ENCODE assay signal across 1 cellular context in the genomic region with DNA sequence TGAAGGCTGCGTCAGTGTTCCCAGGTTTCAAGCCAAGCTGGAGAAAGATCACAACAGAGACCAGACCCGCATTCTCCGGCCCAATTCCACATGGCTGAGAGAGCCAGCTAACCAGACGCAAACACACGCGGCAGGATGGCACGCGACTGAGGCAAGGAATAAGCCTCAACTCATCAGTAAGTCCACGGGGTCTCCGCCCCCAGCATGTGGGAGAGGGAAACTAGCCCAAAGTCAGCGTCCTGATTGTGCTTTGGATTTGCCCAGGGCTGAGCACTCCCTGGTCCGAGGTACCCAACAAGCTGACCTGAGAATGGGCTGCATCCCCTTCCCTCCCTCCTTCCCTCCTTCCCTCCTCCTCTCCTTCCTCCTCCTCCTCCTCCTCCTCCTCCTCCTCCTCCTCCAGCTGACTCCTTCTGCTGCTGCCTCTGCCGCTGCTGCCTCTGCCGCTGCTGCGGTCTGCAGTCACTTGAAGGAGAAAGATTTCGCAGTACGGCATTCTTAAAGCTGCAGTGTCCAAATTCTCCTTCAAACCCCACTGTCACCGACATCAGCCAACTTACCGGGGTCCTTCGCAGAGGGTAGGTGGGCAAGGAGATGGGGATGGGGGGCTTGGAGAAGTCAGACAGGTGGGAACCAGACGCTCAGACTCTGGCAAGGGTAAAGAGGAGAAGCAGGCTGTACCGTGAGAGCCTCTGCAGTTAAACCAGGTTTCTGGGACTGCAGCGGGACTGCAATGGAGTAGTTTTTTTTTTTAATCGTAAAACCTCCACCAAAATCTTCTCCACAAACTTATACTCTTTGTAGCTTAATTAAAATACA.
TF ChIP-seq lines count a peak whose summit lies in the region.

No MANE protein-coding gene starts in this region.

TF ChIP-seq in H1, 55 proteins besides CTCF, POLR2A, EP300 and RAD21 (continued from another document):
- TF ChIP-seq, protein P1, sequence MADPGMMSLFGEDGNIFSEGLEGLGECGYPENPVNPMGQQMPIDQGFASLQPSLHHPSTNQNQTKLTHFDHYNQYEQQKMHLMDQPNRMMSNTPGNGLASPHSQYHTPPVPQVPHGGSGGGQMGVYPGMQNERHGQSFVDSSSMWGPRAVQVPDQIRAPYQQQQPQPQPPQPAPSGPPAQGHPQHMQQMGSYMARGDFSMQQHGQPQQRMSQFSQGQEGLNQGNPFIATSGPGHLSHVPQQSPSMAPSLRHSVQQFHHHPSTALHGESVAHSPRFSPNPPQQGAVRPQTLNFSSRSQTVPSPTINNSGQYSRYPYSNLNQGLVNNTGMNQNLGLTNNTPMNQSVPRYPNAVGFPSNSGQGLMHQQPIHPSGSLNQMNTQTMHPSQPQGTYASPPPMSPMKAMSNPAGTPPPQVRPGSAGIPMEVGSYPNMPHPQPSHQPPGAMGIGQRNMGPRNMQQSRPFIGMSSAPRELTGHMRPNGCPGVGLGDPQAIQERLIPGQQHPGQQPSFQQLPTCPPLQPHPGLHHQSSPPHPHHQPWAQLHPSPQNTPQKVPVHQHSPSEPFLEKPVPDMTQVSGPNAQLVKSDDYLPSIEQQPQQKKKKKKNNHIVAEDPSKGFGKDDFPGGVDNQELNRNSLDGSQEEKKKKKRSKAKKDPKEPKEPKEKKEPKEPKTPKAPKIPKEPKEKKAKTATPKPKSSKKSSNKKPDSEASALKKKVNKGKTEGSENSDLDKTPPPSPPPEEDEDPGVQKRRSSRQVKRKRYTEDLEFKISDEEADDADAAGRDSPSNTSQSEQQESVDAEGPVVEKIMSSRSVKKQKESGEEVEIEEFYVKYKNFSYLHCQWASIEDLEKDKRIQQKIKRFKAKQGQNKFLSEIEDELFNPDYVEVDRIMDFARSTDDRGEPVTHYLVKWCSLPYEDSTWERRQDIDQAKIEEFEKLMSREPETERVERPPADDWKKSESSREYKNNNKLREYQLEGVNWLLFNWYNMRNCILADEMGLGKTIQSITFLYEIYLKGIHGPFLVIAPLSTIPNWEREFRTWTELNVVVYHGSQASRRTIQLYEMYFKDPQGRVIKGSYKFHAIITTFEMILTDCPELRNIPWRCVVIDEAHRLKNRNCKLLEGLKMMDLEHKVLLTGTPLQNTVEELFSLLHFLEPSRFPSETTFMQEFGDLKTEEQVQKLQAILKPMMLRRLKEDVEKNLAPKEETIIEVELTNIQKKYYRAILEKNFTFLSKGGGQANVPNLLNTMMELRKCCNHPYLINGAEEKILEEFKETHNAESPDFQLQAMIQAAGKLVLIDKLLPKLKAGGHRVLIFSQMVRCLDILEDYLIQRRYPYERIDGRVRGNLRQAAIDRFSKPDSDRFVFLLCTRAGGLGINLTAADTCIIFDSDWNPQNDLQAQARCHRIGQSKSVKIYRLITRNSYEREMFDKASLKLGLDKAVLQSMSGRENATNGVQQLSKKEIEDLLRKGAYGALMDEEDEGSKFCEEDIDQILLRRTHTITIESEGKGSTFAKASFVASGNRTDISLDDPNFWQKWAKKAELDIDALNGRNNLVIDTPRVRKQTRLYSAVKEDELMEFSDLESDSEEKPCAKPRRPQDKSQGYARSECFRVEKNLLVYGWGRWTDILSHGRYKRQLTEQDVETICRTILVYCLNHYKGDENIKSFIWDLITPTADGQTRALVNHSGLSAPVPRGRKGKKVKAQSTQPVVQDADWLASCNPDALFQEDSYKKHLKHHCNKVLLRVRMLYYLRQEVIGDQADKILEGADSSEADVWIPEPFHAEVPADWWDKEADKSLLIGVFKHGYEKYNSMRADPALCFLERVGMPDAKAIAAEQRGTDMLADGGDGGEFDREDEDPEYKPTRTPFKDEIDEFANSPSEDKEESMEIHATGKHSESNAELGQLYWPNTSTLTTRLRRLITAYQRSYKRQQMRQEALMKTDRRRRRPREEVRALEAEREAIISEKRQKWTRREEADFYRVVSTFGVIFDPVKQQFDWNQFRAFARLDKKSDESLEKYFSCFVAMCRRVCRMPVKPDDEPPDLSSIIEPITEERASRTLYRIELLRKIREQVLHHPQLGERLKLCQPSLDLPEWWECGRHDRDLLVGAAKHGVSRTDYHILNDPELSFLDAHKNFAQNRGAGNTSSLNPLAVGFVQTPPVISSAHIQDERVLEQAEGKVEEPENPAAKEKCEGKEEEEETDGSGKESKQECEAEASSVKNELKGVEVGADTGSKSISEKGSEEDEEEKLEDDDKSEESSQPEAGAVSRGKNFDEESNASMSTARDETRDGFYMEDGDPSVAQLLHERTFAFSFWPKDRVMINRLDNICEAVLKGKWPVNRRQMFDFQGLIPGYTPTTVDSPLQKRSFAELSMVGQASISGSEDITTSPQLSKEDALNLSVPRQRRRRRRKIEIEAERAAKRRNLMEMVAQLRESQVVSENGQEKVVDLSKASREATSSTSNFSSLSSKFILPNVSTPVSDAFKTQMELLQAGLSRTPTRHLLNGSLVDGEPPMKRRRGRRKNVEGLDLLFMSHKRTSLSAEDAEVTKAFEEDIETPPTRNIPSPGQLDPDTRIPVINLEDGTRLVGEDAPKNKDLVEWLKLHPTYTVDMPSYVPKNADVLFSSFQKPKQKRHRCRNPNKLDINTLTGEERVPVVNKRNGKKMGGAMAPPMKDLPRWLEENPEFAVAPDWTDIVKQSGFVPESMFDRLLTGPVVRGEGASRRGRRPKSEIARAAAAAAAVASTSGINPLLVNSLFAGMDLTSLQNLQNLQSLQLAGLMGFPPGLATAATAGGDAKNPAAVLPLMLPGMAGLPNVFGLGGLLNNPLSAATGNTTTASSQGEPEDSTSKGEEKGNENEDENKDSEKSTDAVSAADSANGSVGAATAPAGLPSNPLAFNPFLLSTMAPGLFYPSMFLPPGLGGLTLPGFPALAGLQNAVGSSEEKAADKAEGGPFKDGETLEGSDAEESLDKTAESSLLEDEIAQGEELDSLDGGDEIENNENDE (IDR thresholded peaks at IDR 0.05; ENCODE audit: insufficient replicate concordance, low read length) = no peak
- no peak for TF ChIP-seq CBX8 (IDR thresholded peaks at IDR 0.05; ENCODE audit: borderline replicate concordance, low read depth, low read length)
